Comparison of ENCODE assay signal across 18 cellular contexts in the genomic region with DNA sequence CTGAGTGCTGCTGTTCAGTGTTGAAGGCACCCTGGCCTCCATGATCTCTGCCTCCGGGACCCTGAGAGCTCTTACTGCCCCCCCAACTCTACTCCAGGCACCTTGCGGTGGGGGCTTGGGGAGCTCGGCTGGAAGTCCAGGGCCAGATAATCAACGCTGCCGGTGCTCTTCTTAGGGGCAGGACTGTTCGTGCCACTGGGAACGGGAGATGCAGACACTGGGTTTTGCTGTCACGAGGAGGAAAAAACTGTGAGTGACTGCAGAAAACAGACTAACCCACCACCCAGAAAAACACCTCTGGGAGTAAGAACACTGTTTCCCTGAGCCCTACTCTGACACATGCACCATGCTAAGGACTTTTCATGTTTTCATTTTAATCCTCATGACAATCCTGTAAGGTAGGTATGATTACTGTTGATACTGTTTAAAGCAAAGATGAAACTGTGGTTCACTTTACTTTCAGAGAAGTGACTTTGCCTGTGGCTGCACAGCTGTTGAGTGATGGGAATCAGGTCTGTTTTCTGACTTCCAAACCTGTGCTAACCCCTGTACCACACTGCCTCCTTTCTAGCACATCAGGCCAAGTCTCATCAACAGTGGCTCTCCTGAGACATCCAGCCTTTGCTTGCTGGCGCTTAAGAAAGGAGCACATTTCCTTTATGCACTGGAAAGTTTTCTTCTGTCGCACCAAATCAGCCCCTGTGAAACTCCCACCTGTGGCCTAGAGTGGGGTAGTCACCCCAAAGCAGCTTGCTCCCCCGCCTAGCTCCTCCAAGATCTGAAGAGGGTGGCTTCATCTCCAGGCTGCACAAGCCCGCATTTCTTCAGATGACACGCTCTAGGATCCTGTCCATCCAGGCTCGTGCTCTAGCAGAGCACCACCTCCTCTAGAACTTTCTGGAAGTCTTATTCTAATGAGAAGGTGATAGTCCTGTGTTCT. TPM values are rescaled to one million over a fixed set of nuclear protein-coding genes. Genes with fewer than 3 reads are reported as not detected.
DNase-seq lines count a peak whose midpoint lies in the region; ATAC-seq lines count a peak whose summit lies in the region.
"Had no signal": no experiment of that assay in that cellular context is flagged by ENCODE, and none has a peak within 500 bp of the region (broad histone marks: within the 10 kb centered on the region; RNA-seq: fewer than 3 reads in every experiment).

No MANE protein-coding gene starts in this region.

- H3K4me3 ChIP-seq in CD8-positive, alpha-beta memory T cell (ENCODE audit: low read length): no peak overlapping the region
- H3K4me3 ChIP-seq in GM23248: no peak overlapping the region
- H3K4me3 ChIP-seq: heart left ventricle, skin epidermis, transverse colon had no signal

- H3K36me3 ChIP-seq in CD8-positive, alpha-beta memory T cell (ENCODE audit: insufficient read depth, low read length): no peaks in the 10 kb centered on the region
- no peaks in the 10 kb centered on the region for H3K36me3 ChIP-seq in GM23248 (ENCODE audit: low read depth)

- WGBS in GM23248 (ENCODE audit: low coverage in 1 of 2, low lambda C conversion rate in 2 of 2, missing lambda C conversion rate in 2 of 2), 2 experiments: 85 to 90% methylated on average over 14 of the region's 14 CpGs

- no peaks in the 10 kb centered on the region for H3K27me3 ChIP-seq in CD8-positive, alpha-beta memory T cell (ENCODE audit: insufficient read depth, low read length, poor library complexity, severe bottlenecking)
- no peaks in the 10 kb centered on the region for H3K27me3 ChIP-seq in GM23248 (replicated peaks; ENCODE audit: insufficient read depth)
- H3K27me3 ChIP-seq: heart left ventricle, transverse colon had no signal

- CTCF ChIA-PET in activated CD4-positive, alpha-beta T cell treated with anti-CD3 and anti-CD28 coated beads for 36 hours (lab: Charles Lee): no interaction called here
- CTCF ChIA-PET in CD8-positive, alpha-beta memory T cell (lab: Charles Lee): no interaction called here

- ATAC-seq in activated CD4-positive, alpha-beta T cell treated with anti-CD3 and anti-CD28 coated beads for 36 hours: peak; percentile 67
- ATAC-seq in naive thymus-derived CD8-positive, alpha-beta T cell: no peak
- no peak for ATAC-seq in HG02885 (IDR thresholded peaks at IDR 0.05; ENCODE audit: poor library complexity, unreplicated experiment)
- ATAC-seq: heart left ventricle, PC-3 had no signal

- no peak overlapping the region for H3K4me2 ChIP-seq in GM23248 (ENCODE audit: unreplicated experiment)
- H3K4me2 ChIP-seq: SK-N-SH had no signal

- no peak overlapping the region for H3K9ac ChIP-seq in GM23248
- H3K9ac ChIP-seq: SK-N-SH had no signal

- H3K4me1 Mint-ChIP-seq in activated CD4-positive, alpha-beta T cell treated with anti-CD3 and anti-CD28 coated beads for 36 hours: peaks cover 22% of the 10 kb centered on the region
- H3K4me1 Mint-ChIP-seq in CD8-positive, alpha-beta memory T cell: no peaks in the 10 kb centered on the region
- peaks cover 39% of the 10 kb centered on the region for H3K4me1 Mint-ChIP-seq in activated T-helper 1 cell treated with anti-CD3 and anti-CD28 coated beads, Interleukin-12 subunit alpha, Interleukin-12 subunit beta, Interleukin-2, Interleukin-4 antibody, amounts not matched to agents 30 ng/mL and 10 ng/mL and 1 ng/mL, durations not matched to agents 14 hours and 24 hours and 36 hours (ENCODE audit: low read depth)
- peaks cover 8 to 27% (median 13%) of the 10 kb centered on the region in 4 donors for H3K4me1 Mint-ChIP-seq in naive thymus-derived CD8-positive, alpha-beta T cell

- no peaks in the 10 kb centered on the region for H3F3A ChIP-seq in GM23248 (ENCODE audit: insufficient read depth)

- H2AFZ ChIP-seq in GM23248: no peak overlapping the region

- H3K27me3 Mint-ChIP-seq in activated CD4-positive, alpha-beta T cell treated with anti-CD3 and anti-CD28 coated beads for 36 hours: no peaks in the 10 kb centered on the region
- H3K27me3 Mint-ChIP-seq in CD8-positive, alpha-beta memory T cell: no peaks in the 10 kb centered on the region
- H3K27me3 Mint-ChIP-seq in activated T-helper 1 cell treated with anti-CD3 and anti-CD28 coated beads, Interleukin-12 subunit alpha, Interleukin-12 subunit beta, Interleukin-2, Interleukin-4 antibody, amounts not matched to agents 30 ng/mL and 10 ng/mL and 1 ng/mL, durations not matched to agents 14 hours and 24 hours and 36 hours (ENCODE audit: insufficient read depth): no peaks in the 10 kb centered on the region
- H3K27me3 Mint-ChIP-seq in naive thymus-derived CD8-positive, alpha-beta T cell: no peaks in the 10 kb centered on the region

- no peak overlapping the region for H3K4me3 Mint-ChIP-seq in activated CD4-positive, alpha-beta T cell treated with anti-CD3 and anti-CD28 coated beads for 36 hours
- H3K4me3 Mint-ChIP-seq in CD8-positive, alpha-beta memory T cell: no peak overlapping the region
- no peak overlapping the region for H3K4me3 Mint-ChIP-seq in activated T-helper 1 cell treated with anti-CD3 and anti-CD28 coated beads, Interleukin-12 subunit alpha, Interleukin-12 subunit beta, Interleukin-2, Interleukin-4 antibody, amounts not matched to agents 30 ng/mL and 10 ng/mL and 1 ng/mL, durations not matched to agents 14 hours and 24 hours and 36 hours
- H3K4me3 Mint-ChIP-seq in naive thymus-derived CD8-positive, alpha-beta T cell: no peak overlapping the region

- H3K9me2 ChIP-seq in GM23248 (ENCODE audit: insufficient read depth): no peaks in the 10 kb centered on the region
- H3K9me2 ChIP-seq: SK-N-SH had no signal

- intact Hi-C loops in activated CD4-positive, alpha-beta T cell treated with anti-CD3 and anti-CD28 coated beads for 36 hours (cut with DNase I, micrococcal nuclease): no loop called here
- intact Hi-C loops in activated T-helper 1 cell treated with anti-CD3 and anti-CD28 coated beads, Interleukin-12 subunit alpha, Interleukin-12 subunit beta, Interleukin-2, Interleukin-4 antibody, amounts not matched to agents 30 ng/mL and 10 ng/mL and 1 ng/mL, durations not matched to agents 14 hours and 24 hours and 36 hours (cut with micrococcal nuclease): no loop called here

- no peaks in the 10 kb centered on the region for H3K4me1 ChIP-seq in CD8-positive, alpha-beta memory T cell (ENCODE audit: insufficient read depth, low read length)
- no peaks in the 10 kb centered on the region for H3K4me1 ChIP-seq in GM23248 (ENCODE audit: insufficient read depth)
- H3K4me1 ChIP-seq: heart left ventricle, transverse colon had no signal

- POLR2A ChIA-PET in activated CD4-positive, alpha-beta T cell treated with anti-CD3 and anti-CD28 coated beads for 36 hours (lab: Charles Lee): no interaction called here
- POLR2A ChIA-PET in CD8-positive, alpha-beta memory T cell (lab: Charles Lee): no interaction called here
- POLR2A ChIA-PET in naive thymus-derived CD8-positive, alpha-beta T cell (lab: Charles Lee): no interaction called here

- peak; percentile 45 for DNase-seq in activated CD4-positive, alpha-beta T cell treated with anti-CD3 and anti-CD28 coated beads for 36 hours
- no peak for DNase-seq in activated CD4-positive, alpha-beta T cell treated with anti-CD3 and anti-CD28 coated beads for 1 hour
- no peak for DNase-seq in CD8-positive, alpha-beta memory T cell
- DNase-seq in activated T-helper 1 cell treated with anti-CD3 and anti-CD28 coated beads, Interleukin-12 subunit alpha, Interleukin-12 subunit beta, Interleukin-2, Interleukin-4 antibody, amounts not matched to agents 30 ng/mL and 10 ng/mL and 1 ng/mL, durations not matched to agents 14 hours and 24 hours and 36 hours (ENCODE audit: low spot score): no peak
- no peak for DNase-seq in naive thymus-derived CD8-positive, alpha-beta T cell
- no peak for DNase-seq in GM23248
- no peak for DNase-seq in KBM-7
- DNase-seq: 8988T; effector CD8-positive, alpha-beta T cell; Kasumi-1; NCI-H1105 treated with DMSO at 0.1 percent for 48 hours; NCI-H526 treated with DMSO at 0.1 percent for 48 hours; PC-3; SK-N-SH; transverse colon had no signal

- peaks cover 4% of the 10 kb centered on the region for H3K36me3 Mint-ChIP-seq in activated CD4-positive, alpha-beta T cell treated with anti-CD3 and anti-CD28 coated beads for 36 hours (ENCODE audit: low read depth)
- peaks cover 0 to 42% (median 13%) of the 10 kb centered on the region in 3 donors for H3K36me3 Mint-ChIP-seq in CD8-positive, alpha-beta memory T cell
- H3K36me3 Mint-ChIP-seq in activated T-helper 1 cell treated with anti-CD3 and anti-CD28 coated beads, Interleukin-12 subunit alpha, Interleukin-12 subunit beta, Interleukin-2, Interleukin-4 antibody, amounts not matched to agents 30 ng/mL and 10 ng/mL and 1 ng/mL, durations not matched to agents 14 hours and 24 hours and 36 hours (ENCODE audit: low read depth): peaks cover 56% of the 10 kb centered on the region
- H3K36me3 Mint-ChIP-seq in naive thymus-derived CD8-positive, alpha-beta T cell: peaks cover 0 to 2% (median under 1%) of the 10 kb centered on the region in 3 donors

- no peaks in the 10 kb centered on the region for H3K79me2 ChIP-seq in GM23248 (ENCODE audit: insufficient read depth)

- H3K27ac Mint-ChIP-seq in activated CD4-positive, alpha-beta T cell treated with anti-CD3 and anti-CD28 coated beads for 36 hours: peak overlapping the region; percentile 61
- H3K27ac Mint-ChIP-seq in CD8-positive, alpha-beta memory T cell: peak overlapping the region in 6 of 8 donors; percentile 16 to 80 (median 58)
- H3K27ac Mint-ChIP-seq in activated T-helper 1 cell treated with anti-CD3 and anti-CD28 coated beads, Interleukin-12 subunit alpha, Interleukin-12 subunit beta, Interleukin-2, Interleukin-4 antibody, amounts not matched to agents 30 ng/mL and 10 ng/mL and 1 ng/mL, durations not matched to agents 14 hours and 24 hours and 36 hours: peak overlapping the region; percentile 61
- peak overlapping the region in 7 of 10 donors; percentile 34 to 88 (median 57) for H3K27ac Mint-ChIP-seq in naive thymus-derived CD8-positive, alpha-beta T cell

- no peak overlapping the region for H3K27ac ChIP-seq in CD8-positive, alpha-beta memory T cell (ENCODE audit: low read depth, low read length)
- H3K27ac ChIP-seq in GM23248: no peak overlapping the region
- H3K27ac ChIP-seq: heart left ventricle, skin epidermis, transverse colon had no signal

- H4K20me1 ChIP-seq in GM23248 (ENCODE audit: insufficient read depth): no peaks in the 10 kb centered on the region

- H3K9me3 Mint-ChIP-seq in activated CD4-positive, alpha-beta T cell treated with anti-CD3 and anti-CD28 coated beads for 36 hours (ENCODE audit: low read depth): no peaks in the 10 kb centered on the region
- no peaks in the 10 kb centered on the region for H3K9me3 Mint-ChIP-seq in CD8-positive, alpha-beta memory T cell
- no peaks in the 10 kb centered on the region for H3K9me3 Mint-ChIP-seq in activated T-helper 1 cell treated with anti-CD3 and anti-CD28 coated beads, Interleukin-12 subunit alpha, Interleukin-12 subunit beta, Interleukin-2, Interleukin-4 antibody, amounts not matched to agents 30 ng/mL and 10 ng/mL and 1 ng/mL, durations not matched to agents 14 hours and 24 hours and 36 hours
- H3K9me3 Mint-ChIP-seq in naive thymus-derived CD8-positive, alpha-beta T cell: no peaks in the 10 kb centered on the region

- in situ Hi-C loops in GM23248 (cut with MboI): loop anchor here (10.0 kb wide), 1 partner anchor 344 kb away; no protein-coding TSS in a partner anchor
- in situ Hi-C loops in KBM-7 (cut with MboI; ENCODE audit: low pct_unique_long_range_greater_than_20kb, low sequenced_read_pairs): loop anchor here (10.0 kb wide), 1 partner anchor 344 kb away; no protein-coding TSS in a partner anchor

- H3K9me3 ChIP-seq in CD8-positive, alpha-beta memory T cell (ENCODE audit: low read length): no peaks in the 10 kb centered on the region
- no peaks in the 10 kb centered on the region for H3K9me3 ChIP-seq in GM23248 (ENCODE audit: low read depth)
- H3K9me3 ChIP-seq: heart left ventricle, SK-N-SH, transverse colon had no signal

RNA-seq across cellular contexts. Expression of a gene that starts 31.8 kb away (rescaled TPM):
- 1 to 10 TPM; 9.2 to 9.8 TPM for total RNA-seq in activated CD4-positive, alpha-beta T cell treated with anti-CD3 and anti-CD28 coated beads for 36 hours
- 1 to 10 TPM; 4.4 TPM for total RNA-seq in CD8-positive, alpha-beta memory T cell
- polyA plus RNA-seq in CD8-positive, alpha-beta memory T cell: 1.1 TPM
- 11.8 and 14.0 TPM in 2 replicates for total RNA-seq in activated T-helper 1 cell treated with anti-CD3 and anti-CD28 coated beads, Interleukin-12 subunit alpha, Interleukin-12 subunit beta, Interleukin-2, Interleukin-4 antibody, amounts not matched to agents 30 ng/mL and 10 ng/mL and 1 ng/mL, durations not matched to agents 14 hours and 24 hours and 36 hours
- total RNA-seq in naive thymus-derived CD8-positive, alpha-beta T cell: 10 to 100 TPM; 11.4 to 12.4 TPM
- polyA plus RNA-seq in naive thymus-derived CD8-positive, alpha-beta T cell: 1 to 10 TPM in 2 of 3 donors, under 1 TPM in 1; 0.76 to 1.5 (median 1.5) TPM
- 7.0 and 8.9 TPM in 2 replicates for total RNA-seq in GM23248 (2014; rRNA removed; shearing (Covaris generic))
- polyA plus RNA-seq in GM23248 (2016; fragmentation: Nextera tagmentation; extraction: Ambion mirVana): 2.2 and 2.7 TPM in 2 replicates

RNA-seq across cellular contexts. Expression of a gene that starts 32.1 kb away (rescaled TPM):
- total RNA-seq in activated CD4-positive, alpha-beta T cell treated with anti-CD3 and anti-CD28 coated beads for 36 hours: 1 to 10 TPM; 9.0 to 9.8 TPM
- 1 to 10 TPM; 4.6 to 4.9 TPM for total RNA-seq in CD8-positive, alpha-beta memory T cell
- polyA plus RNA-seq in CD8-positive, alpha-beta memory T cell: 3.3 TPM
- total RNA-seq in activated T-helper 1 cell treated with anti-CD3 and anti-CD28 coated beads, Interleukin-12 subunit alpha, Interleukin-12 subunit beta, Interleukin-2, Interleukin-4 antibody, amounts not matched to agents 30 ng/mL and 10 ng/mL and 1 ng/mL, durations not matched to agents 14 hours and 24 hours and 36 hours: 10.7 and 12.0 TPM in 2 replicates
- 1 to 10 TPM; 5.1 to 6.1 TPM for total RNA-seq in naive thymus-derived CD8-positive, alpha-beta T cell
- 1 to 10 TPM in 1 of 3 donors, under 1 TPM in 2; 0.08 to 2.5 (median 0.94) TPM for polyA plus RNA-seq in naive thymus-derived CD8-positive, alpha-beta T cell
- total RNA-seq in GM23248 (2014; rRNA removed; shearing (Covaris generic)): 7.5 and 13.1 TPM in 2 replicates
- polyA plus RNA-seq in GM23248 (2016; fragmentation: Nextera tagmentation; extraction: Ambion mirVana): 5.7 and 7.6 TPM in 2 replicates
